Comparison of ENCODE assay signal across 19 cellular contexts in the genomic region with DNA sequence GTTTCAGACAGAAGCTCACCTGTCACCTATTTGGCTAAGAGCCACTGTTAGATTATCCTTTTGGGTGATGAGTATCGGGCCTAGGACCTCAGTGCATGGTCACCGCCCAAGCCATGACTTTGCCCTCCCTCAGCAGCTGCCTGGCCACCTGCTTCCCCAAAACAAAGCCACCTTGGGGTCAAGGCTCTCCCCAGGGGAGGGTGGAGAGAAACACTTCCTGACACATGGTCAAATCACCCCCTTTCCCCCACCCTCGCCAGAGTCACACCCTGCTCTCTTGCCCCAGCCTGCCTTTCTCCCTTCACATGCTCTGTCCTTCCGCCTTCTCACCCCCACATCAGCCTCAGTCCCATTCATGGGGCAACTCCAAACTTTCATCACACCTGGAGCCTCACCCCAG. TPM values are rescaled to one million over a fixed set of nuclear protein-coding genes. Genes with fewer than 3 reads are reported as not detected.
DNase-seq lines count a peak whose midpoint lies in the region; ATAC-seq and TF ChIP-seq lines count a peak whose summit lies in the region.
"Had no signal": no experiment of that assay in that cellular context is flagged by ENCODE, and none has a peak within 500 bp of the region (broad histone marks: within the 10 kb centered on the region; RNA-seq: fewer than 3 reads in every experiment).

No MANE protein-coding gene starts in this region.

- no peak for DNase-seq in activated naive CD4-positive, alpha-beta T cell treated with anti-CD3 and anti-CD28 coated beads, Interleukin-2, amount 10 ng/mL, durations not matched to agents 7 days and 5 days
- DNase-seq in activated naive CD4-positive, alpha-beta T cell treated with anti-CD3 and anti-CD28 coated beads, Interleukin-2, amount 50 U/mL, for 72 hours (ENCODE audit: low spot score in 2 of 2), result no peak
- DNase-seq in RPMI8226, result peak; percentile 61
- peak; percentile 42 to 81 for DNase-seq in left colon
- no peak for DNase-seq in nephron progenitor cell
- no peak for DNase-seq in stimulated activated naive CD8-positive, alpha-beta T cell treated with anti-CD3 and anti-CD28 coated beads, Interleukin-15, Interleukin-2, amounts not matched to agents 100 U/mL and 50 U/mL, for 24 hours
- DNase-seq: activated CD4-positive, CD25-positive, alpha-beta regulatory T cell treated with anti-CD3 and anti-CD28 coated beads, Interleukin-2, amount 50 U/mL, for 72 hours; activated gamma-delta T cell; glutamatergic neuron; kidney glomerular epithelial cell; NCI-H2081 treated with DMSO at 0.1 percent for 48 hours; SW 1271 had no signal

- intact Hi-C loops in left colon (cut with DNase I, micrococcal nuclease), result no loop called here

- peaks cover 28% of the 10 kb centered on the region for H3K36me3 Mint-ChIP-seq in activated naive CD4-positive, alpha-beta T cell treated with anti-CD3 and anti-CD28 coated beads, Interleukin-2, amount 10 ng/mL, durations not matched to agents 7 days and 5 days
- H3K36me3 Mint-ChIP-seq in activated naive CD4-positive, alpha-beta T cell treated with anti-CD3 and anti-CD28 coated beads, Interleukin-2, amount 50 U/mL, for 72 hours, result peaks cover 0 to 17% of the 10 kb centered on the region in 2 donors
- no peaks in the 10 kb centered on the region for H3K36me3 Mint-ChIP-seq in nephron progenitor cell (ENCODE audit: low read depth)

- H3K9ac ChIP-seq in stomach smooth muscle (ENCODE audit: low read length in 2 of 2), result no peak overlapping the region

- H3K27me3 ChIP-seq in stomach smooth muscle (ENCODE audit: control insufficient read depth in 1 of 2, insufficient read depth in 2 of 2, low read length in 2 of 2), result no peaks in the 10 kb centered on the region
- H3K27me3 ChIP-seq: vagina had no signal

- H3K9me3 Mint-ChIP-seq in activated naive CD4-positive, alpha-beta T cell treated with anti-CD3 and anti-CD28 coated beads, Interleukin-2, amount 10 ng/mL, durations not matched to agents 7 days and 5 days, result no peaks in the 10 kb centered on the region
- H3K9me3 Mint-ChIP-seq in activated naive CD4-positive, alpha-beta T cell treated with anti-CD3 and anti-CD28 coated beads, Interleukin-2, amount 50 U/mL, for 72 hours, result no peaks in the 10 kb centered on the region
- no peaks in the 10 kb centered on the region for H3K9me3 Mint-ChIP-seq in nephron progenitor cell

- peak overlapping the region; percentile 24 for H3K27ac ChIP-seq in stomach smooth muscle (ENCODE audit: low read length)
- H3K27ac ChIP-seq: cardiac muscle cell, neutrophil, vagina had no signal

- H3K4me3 ChIP-seq in stomach smooth muscle (ENCODE audit: low read length in 2 of 2), result no peak overlapping the region
- H3K4me3 ChIP-seq: cardiac muscle cell, vagina had no signal

- no peak overlapping the region for H3K27ac Mint-ChIP-seq in activated naive CD4-positive, alpha-beta T cell treated with anti-CD3 and anti-CD28 coated beads, Interleukin-2, amount 10 ng/mL, durations not matched to agents 7 days and 5 days
- no peak overlapping the region for H3K27ac Mint-ChIP-seq in activated naive CD4-positive, alpha-beta T cell treated with anti-CD3 and anti-CD28 coated beads, Interleukin-2, amount 50 U/mL, for 72 hours
- H3K27ac Mint-ChIP-seq in nephron progenitor cell, result no peak overlapping the region

- H3K9me3 ChIP-seq in stomach smooth muscle (ENCODE audit: control insufficient read depth in 2 of 2, low read length in 2 of 2), result no peaks in the 10 kb centered on the region
- H3K9me3 ChIP-seq: neutrophil, vagina had no signal

- peaks cover 67% of the 10 kb centered on the region for H3K4me1 Mint-ChIP-seq in activated naive CD4-positive, alpha-beta T cell treated with anti-CD3 and anti-CD28 coated beads, Interleukin-2, amount 10 ng/mL, durations not matched to agents 7 days and 5 days
- peaks cover 16% of the 10 kb centered on the region for H3K4me1 Mint-ChIP-seq in nephron progenitor cell

- TF ChIP-seq CTCF in nephron progenitor cell (IDR thresholded peaks at IDR 0.05), result no peak

- ATAC-seq in activated naive CD4-positive, alpha-beta T cell treated with anti-CD3 and anti-CD28 coated beads, Interleukin-2, amount 50 U/mL, for 72 hours, result no peak
- ATAC-seq in left colon, result peak; percentile 58
- no peak for ATAC-seq in stimulated activated naive CD8-positive, alpha-beta T cell treated with anti-CD3 and anti-CD28 coated beads, Interleukin-15, Interleukin-2, amounts not matched to agents 100 U/mL and 50 U/mL, for 24 hours
- no peak for ATAC-seq in HG02973 (IDR thresholded peaks at IDR 0.05; ENCODE audit: unreplicated experiment)

- H3K27me3 Mint-ChIP-seq in activated naive CD4-positive, alpha-beta T cell treated with anti-CD3 and anti-CD28 coated beads, Interleukin-2, amount 10 ng/mL, durations not matched to agents 7 days and 5 days, result peaks cover 20% of the 10 kb centered on the region
- H3K27me3 Mint-ChIP-seq in nephron progenitor cell (ENCODE audit: low read depth, poor library complexity), result peaks cover 71% of the 10 kb centered on the region

- H3K36me3 ChIP-seq in stomach smooth muscle (ENCODE audit: control insufficient read depth in 2 of 2, insufficient read depth in 2 of 2, low read length in 2 of 2), result no peaks in the 10 kb centered on the region
- H3K36me3 ChIP-seq: cardiac muscle cell, neutrophil, vagina had no signal

- peak overlapping the region; percentile 80 for H3K4me3 Mint-ChIP-seq in activated naive CD4-positive, alpha-beta T cell treated with anti-CD3 and anti-CD28 coated beads, Interleukin-2, amount 10 ng/mL, durations not matched to agents 7 days and 5 days
- H3K4me3 Mint-ChIP-seq in nephron progenitor cell, result no peak overlapping the region

- CTCF ChIA-PET in activated naive CD4-positive, alpha-beta T cell treated with anti-CD3 and anti-CD28 coated beads, Interleukin-2, amount 10 ng/mL, durations not matched to agents 7 days and 5 days (lab: Charles Lee), result interaction anchor here (0.6 to 22.2 kb wide), 3 partner anchors 28 to 128 kb away, joined by 3 to 856 read pairs (median 4); no protein-coding TSS in a partner anchor

- peaks cover 39% of the 10 kb centered on the region for H3K4me1 ChIP-seq in stomach smooth muscle (ENCODE audit: control insufficient read depth, insufficient read depth, low read length)

RNA-seq across cellular contexts. Expression of a gene that starts 1.7 kb away (rescaled TPM):
- total RNA-seq in activated naive CD4-positive, alpha-beta T cell treated with anti-CD3 and anti-CD28 coated beads, Interleukin-2, amount 50 U/mL, for 72 hours, result 10 to 100 TPM in 1 of 2 donors, 1 to 10 TPM in 1; 6.9 to 10.5 TPM
- total RNA-seq in left colon, result 10 to 100 TPM; 11.4 to 11.9 TPM

RNA-seq across cellular contexts. Expression of a gene that starts 11.9 kb away (rescaled TPM):
- total RNA-seq in activated naive CD4-positive, alpha-beta T cell treated with anti-CD3 and anti-CD28 coated beads, Interleukin-2, amount 50 U/mL, for 72 hours, result under 1 TPM; 0.25 to 0.41 TPM
- total RNA-seq in left colon, result under 1 TPM; 0.31 to 0.42 TPM
- total RNA-seq: cardiac muscle cell, Daoy, LHCN-M2 had no signal

RNA-seq across cellular contexts. Expression of a gene that starts 45.2 kb away (rescaled TPM):
- 10 to 100 TPM; 45.4 to 66.4 TPM for total RNA-seq in activated naive CD4-positive, alpha-beta T cell treated with anti-CD3 and anti-CD28 coated beads, Interleukin-2, amount 50 U/mL, for 72 hours
- 10 to 100 TPM; 37.2 TPM for total RNA-seq in left colon

RNA-seq across cellular contexts. Expression of a gene that starts 53.5 kb away (rescaled TPM):
- 100 to 1,000 TPM; 107 to 143 TPM for total RNA-seq in activated naive CD4-positive, alpha-beta T cell treated with anti-CD3 and anti-CD28 coated beads, Interleukin-2, amount 50 U/mL, for 72 hours
- total RNA-seq in left colon, result 100 to 1,000 TPM; 118 to 140 TPM

Comparison
In these comparisons a context has a peak if more than half of its experiments do, and no peak if none do; other contexts are left out.
1. DNase-seq: peak in RPMI8226 (single experiment) and left colon (2 of 2); none in activated naive CD4-positive, alpha-beta T cell treated with anti-CD3 and anti-CD28 coated beads, Interleukin-2, amount 10 ng/mL, durations not matched to agents 7 days and 5 days (single experiment), activated naive CD4-positive, alpha-beta T cell treated with anti-CD3 and anti-CD28 coated beads, Interleukin-2, amount 50 U/mL, for 72 hours (0 of 2), nephron progenitor cell (single experiment) and stimulated activated naive CD8-positive, alpha-beta T cell treated with anti-CD3 and anti-CD28 coated beads, Interleukin-15, Interleukin-2, amounts not matched to agents 100 U/mL and 50 U/mL, for 24 hours (single experiment).